1 cellular context compared by ENCODE assay signal in the genomic region with DNA sequence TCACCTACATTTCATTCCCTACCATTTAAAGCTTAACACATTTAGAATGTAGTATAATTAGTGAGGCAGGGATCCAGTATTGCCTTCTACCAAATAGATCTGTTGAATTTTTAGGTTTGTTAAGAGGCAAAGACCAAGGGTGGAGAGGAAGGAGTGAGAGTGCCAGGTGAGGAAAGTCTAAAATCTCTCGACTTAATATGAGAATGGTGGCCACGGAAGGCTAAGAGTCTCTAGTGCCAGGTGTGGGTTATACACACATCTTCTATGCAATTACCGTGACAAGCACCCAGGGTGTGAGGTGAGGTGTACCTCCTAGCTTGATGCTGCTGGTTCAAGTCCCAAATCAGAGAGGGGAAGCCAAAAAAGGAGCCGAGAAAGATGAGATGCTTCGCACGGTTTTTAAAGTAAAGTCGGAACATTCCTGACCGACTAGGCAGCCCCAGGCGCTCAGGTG.
TF ChIP-seq lines count a peak whose summit lies in the region.

No MANE protein-coding gene starts in this region.

TF ChIP-seq in WTC11, 78 proteins besides CTCF, POLR2A, EP300 and RAD21 (continued from another document):
- TF ChIP-seq ZNF532 (CRISPR knock-in tag; IDR thresholded peaks at IDR 0.05; ENCODE audit: borderline replicate concordance) (no peak), PRRX2 (CRISPR knock-in tag; IDR thresholded peaks at IDR 0.05) (no peak), FOXJ3 (CRISPR knock-in tag; IDR thresholded peaks at IDR 0.05; ENCODE audit: borderline replicate concordance) (no peak), ZNF425 (CRISPR knock-in tag; conservative IDR thresholded peaks at IDR 0.05) (no peak), ZNF396 (CRISPR knock-in tag; IDR thresholded peaks at IDR 0.05; ENCODE audit: borderline replicate concordance) (no peak), JAZF1 (CRISPR knock-in tag; IDR thresholded peaks at IDR 0.05) (no peak), NR1H2 (CRISPR knock-in tag; IDR thresholded peaks at IDR 0.05) (no peak), JUN (CRISPR knock-in tag; IDR thresholded peaks at IDR 0.05) (no peak)
